14 cellular contexts compared by ENCODE assay signal in the genomic region with DNA sequence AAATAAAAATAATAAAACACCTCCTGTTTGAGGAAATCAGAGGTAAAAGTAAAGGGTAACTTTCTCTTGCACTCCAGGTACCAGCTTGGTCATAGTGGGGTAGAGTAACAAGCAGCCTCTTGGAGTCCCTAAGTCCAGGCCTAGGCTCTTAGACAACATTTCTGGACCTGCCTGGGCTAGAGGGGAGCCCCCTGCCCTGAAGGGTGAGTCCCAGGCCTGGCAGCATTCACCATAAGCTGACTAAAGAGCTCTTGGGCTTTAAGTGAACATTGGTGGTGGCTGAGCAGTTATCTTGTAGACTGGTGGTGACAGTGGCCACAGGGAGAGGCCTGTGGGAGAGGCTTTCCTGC. TPM values are rescaled to one million over a fixed set of nuclear protein-coding genes. Genes with fewer than 3 reads are reported as not detected.
A peak's percentile ranks its signal among the peaks of the same experiment; 100 is the strongest.
DNase-seq lines count a peak whose midpoint lies in the region; ATAC-seq lines count a peak whose summit lies in the region.
"Had no signal": no experiment of that assay in that cellular context is flagged by ENCODE, and none has a peak within 500 bp of the region (broad histone marks: within the 10 kb centered on the region; RNA-seq: fewer than 3 reads in every experiment).

No MANE protein-coding gene starts in this region.

- no peaks in the 10 kb centered on the region for H3K27me3 Mint-ChIP-seq in activated naive CD8-positive, alpha-beta T cell treated with anti-CD3 and anti-CD28 coated beads, Interleukin-2, amount 50 U/mL, for 24 hours
- H3K27me3 Mint-ChIP-seq in activated naive CD8-positive, alpha-beta T cell treated with anti-CD3 and anti-CD28 coated beads for 36 hours, result no peaks in the 10 kb centered on the region

- DNase-seq in activated naive CD8-positive, alpha-beta T cell treated with anti-CD3 and anti-CD28 coated beads, Interleukin-2, amount 50 U/mL, for 24 hours, result no peak
- no peak for DNase-seq in activated naive CD8-positive, alpha-beta T cell treated with anti-CD3 and anti-CD28 coated beads for 36 hours
- no peak for DNase-seq in stimulated activated naive CD8-positive, alpha-beta T cell treated with anti-CD3 and anti-CD28 coated beads, Interleukin-15, Interleukin-2, amounts not matched to agents 100 U/mL and 50 U/mL, for 24 hours
- DNase-seq in NCI-H774 (lab: John Stamatoyannopoulos, UW), result no peak
- no peak for DNase-seq in NCI-H128 (lab: John Stamatoyannopoulos, UW; ENCODE audit: unreplicated experiment)
- no peak for DNase-seq in NCI-H146 treated with DMSO at 0.1 percent for 48 hours (lab: John Stamatoyannopoulos, UW; ENCODE audit: unreplicated experiment)
- DNase-seq: NCI-H1105, pancreas, RPMI8226 had no signal

- H3K36me3 Mint-ChIP-seq in activated naive CD8-positive, alpha-beta T cell treated with anti-CD3 and anti-CD28 coated beads, Interleukin-2, amount 50 U/mL, for 24 hours (ENCODE audit: low read depth), result peaks cover 2% of the 10 kb centered on the region
- H3K36me3 Mint-ChIP-seq in activated naive CD8-positive, alpha-beta T cell treated with anti-CD3 and anti-CD28 coated beads for 36 hours, result no peaks in the 10 kb centered on the region

- no peak overlapping the region for H3K4me3 Mint-ChIP-seq in activated naive CD8-positive, alpha-beta T cell treated with anti-CD3 and anti-CD28 coated beads, Interleukin-2, amount 50 U/mL, for 24 hours
- no peak overlapping the region for H3K4me3 Mint-ChIP-seq in activated naive CD8-positive, alpha-beta T cell treated with anti-CD3 and anti-CD28 coated beads for 36 hours

- ATAC-seq in activated naive CD8-positive, alpha-beta T cell treated with anti-CD3 and anti-CD28 coated beads, Interleukin-2, amount 50 U/mL, for 24 hours, result peak; percentile 46
- ATAC-seq in HG02588 (IDR thresholded peaks at IDR 0.05; ENCODE audit: unreplicated experiment) (peak; percentile 70), HG03175 (IDR thresholded peaks at IDR 0.05; ENCODE audit: unreplicated experiment) (peak; percentile 27)
- ATAC-seq in stimulated activated naive CD8-positive, alpha-beta T cell treated with anti-CD3 and anti-CD28 coated beads, Interleukin-15, Interleukin-2, amounts not matched to agents 100 U/mL and 50 U/mL, for 24 hours, result peak; percentile 53
- ATAC-seq: pancreas had no signal

- H3K27ac Mint-ChIP-seq in activated naive CD8-positive, alpha-beta T cell treated with anti-CD3 and anti-CD28 coated beads, Interleukin-2, amount 50 U/mL, for 24 hours, result no peak overlapping the region
- H3K27ac Mint-ChIP-seq in activated naive CD8-positive, alpha-beta T cell treated with anti-CD3 and anti-CD28 coated beads for 36 hours, result no peak overlapping the region

- H3K4me1 Mint-ChIP-seq in activated naive CD8-positive, alpha-beta T cell treated with anti-CD3 and anti-CD28 coated beads, Interleukin-2, amount 50 U/mL, for 24 hours, result no peaks in the 10 kb centered on the region
- peaks cover 3% of the 10 kb centered on the region for H3K4me1 Mint-ChIP-seq in activated naive CD8-positive, alpha-beta T cell treated with anti-CD3 and anti-CD28 coated beads for 36 hours

- peaks cover 26% of the 10 kb centered on the region for H3K9me3 Mint-ChIP-seq in activated naive CD8-positive, alpha-beta T cell treated with anti-CD3 and anti-CD28 coated beads, Interleukin-2, amount 50 U/mL, for 24 hours
- H3K9me3 Mint-ChIP-seq in activated naive CD8-positive, alpha-beta T cell treated with anti-CD3 and anti-CD28 coated beads for 36 hours, result peaks cover 23% of the 10 kb centered on the region

RNA-seq across cellular contexts. Expression of gene OR56A3, which starts 18.6 kb away (rescaled TPM):
- not detected for total RNA-seq in activated naive CD8-positive, alpha-beta T cell treated with anti-CD3 and anti-CD28 coated beads for 36 hours
- total RNA-seq: activated CD8-positive, alpha-beta memory T cell treated with anti-CD3 and anti-CD28 coated beads for 36 hours; esophagus muscularis mucosa; NCI-H460; pancreas had no signal

RNA-seq across cellular contexts. Expression of gene OR52E5, which starts 30.4 kb away (rescaled TPM):
- total RNA-seq in activated naive CD8-positive, alpha-beta T cell treated with anti-CD3 and anti-CD28 coated beads for 36 hours, result not detected
- total RNA-seq: activated CD8-positive, alpha-beta memory T cell treated with anti-CD3 and anti-CD28 coated beads for 36 hours; esophagus muscularis mucosa; NCI-H460; pancreas had no signal

RNA-seq across cellular contexts. Expression of gene OR52E4, which starts 43.0 kb away (rescaled TPM):
- not detected for total RNA-seq in activated naive CD8-positive, alpha-beta T cell treated with anti-CD3 and anti-CD28 coated beads for 36 hours
- total RNA-seq: activated CD8-positive, alpha-beta memory T cell treated with anti-CD3 and anti-CD28 coated beads for 36 hours; esophagus muscularis mucosa; NCI-H460; pancreas had no signal

RNA-seq across cellular contexts. Expression of gene OR56A5, which starts 44.9 kb away (rescaled TPM):
- total RNA-seq in activated naive CD8-positive, alpha-beta T cell treated with anti-CD3 and anti-CD28 coated beads for 36 hours, result not detected
- total RNA-seq: activated CD8-positive, alpha-beta memory T cell treated with anti-CD3 and anti-CD28 coated beads for 36 hours; esophagus muscularis mucosa; NCI-H460; pancreas had no signal
